15 cellular contexts compared by ENCODE assay signal in the genomic region with DNA sequence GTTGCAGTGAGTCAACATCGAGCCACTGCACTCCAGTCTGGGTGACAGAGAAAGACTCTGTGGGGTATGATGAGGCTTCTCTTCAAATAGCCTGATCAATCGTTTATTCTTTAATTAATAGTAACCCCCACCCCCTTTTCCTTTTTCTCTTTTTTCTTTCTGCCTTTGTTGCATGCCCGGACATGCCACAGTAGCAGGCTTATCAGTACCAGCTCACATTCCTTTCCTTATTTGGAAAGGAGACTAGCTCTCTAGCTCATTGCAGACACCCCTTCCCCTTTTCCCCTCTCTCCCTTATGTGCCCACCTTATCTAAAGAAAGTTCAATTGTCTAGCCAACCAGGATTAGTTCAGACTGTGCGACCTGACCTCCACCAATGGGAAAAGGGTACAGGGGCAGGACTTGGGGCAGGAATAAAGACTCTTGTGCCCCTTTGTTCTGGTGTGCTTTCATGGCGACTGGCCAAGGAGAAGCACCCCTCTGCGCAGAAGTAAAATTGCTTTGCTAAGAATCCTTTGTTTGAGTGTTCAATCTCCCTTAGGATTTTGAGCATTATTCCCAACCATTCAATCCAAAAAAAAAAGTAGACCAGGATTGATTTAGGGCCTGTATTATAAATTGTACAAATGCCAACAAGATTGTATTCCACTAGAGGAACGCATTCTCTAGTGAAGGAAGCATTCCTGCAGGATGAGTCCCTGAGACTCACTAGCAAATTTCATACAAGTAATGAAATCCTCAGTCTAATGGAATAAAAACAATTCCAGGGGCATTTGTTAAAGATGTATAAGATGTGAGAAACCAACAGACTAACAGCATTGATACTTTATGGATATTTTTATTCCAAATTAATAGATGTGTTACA.
A peak's percentile ranks its signal among the peaks of the same experiment; 100 is the strongest.
DNase-seq lines count a peak whose midpoint lies in the region; ATAC-seq and TF ChIP-seq lines count a peak whose summit lies in the region.
"Had no signal": no experiment of that assay in that cellular context is flagged by ENCODE, and none has a peak within 500 bp of the region (broad histone marks: within the 10 kb centered on the region; RNA-seq: fewer than 3 reads in every experiment).

No MANE protein-coding gene starts in this region.

- H3K36me3 Mint-ChIP-seq in glutamatergic neuron (ENCODE audit: unreplicated experiment): no peaks in the 10 kb centered on the region

- no peaks in the 10 kb centered on the region for H4K20me1 ChIP-seq in neural cell (ENCODE audit: insufficient read depth)

- H3K4me3 ChIP-seq in neural cell (ENCODE audit: low read length): peak overlapping the region; percentile 64
- H3K4me3 ChIP-seq: breast epithelium, lung had no signal

- DNase-seq in glutamatergic neuron (no peak), T-helper 2 cell (no peak), NCI-H510A treated with DMSO at 0.1 percent for 48 hours (lab: John Stamatoyannopoulos, UW) (no peak)
- DNase-seq in stimulated activated CD4-positive, alpha-beta T cell treated with anti-CD3 and anti-CD28 coated beads, Interleukin-2, amount 100 ng/mL, for 24 hours: no peak
- DNase-seq: activated gamma-delta T cell treated with Interleukin-2 at 50 U/mL for 16 hours, AML-193, HCEC 1CT, hypothalamus, NCI-H146 had no signal

- H3K9me3 Mint-ChIP-seq in glutamatergic neuron (ENCODE audit: unreplicated experiment): peaks cover 5% of the 10 kb centered on the region

- no peak overlapping the region for H3K4me2 ChIP-seq in neural cell (ENCODE audit: low read length)

- no peaks in the 10 kb centered on the region; the same call in none of the 2 replicates for H3K9me3 ChIP-seq in ES-I3 (ENCODE audit: control insufficient read depth, insufficient read depth, low read length)
- no peaks in the 10 kb centered on the region for H3K9me3 ChIP-seq in neural cell (ENCODE audit: low read length)
- H3K9me3 ChIP-seq: breast epithelium had no signal

- peak overlapping the region; percentile 70 for H3K9ac ChIP-seq in ES-I3 (ENCODE audit: low read depth, low read length)
- H3K9ac ChIP-seq in neural cell (ENCODE audit: low read length): peak overlapping the region; percentile 73

- H3K27me3 Mint-ChIP-seq in glutamatergic neuron (ENCODE audit: unreplicated experiment): peaks cover 17% of the 10 kb centered on the region

- H2AFZ ChIP-seq in neural cell (ENCODE audit: low read depth, low read length): no peak overlapping the region

- H3K27ac Mint-ChIP-seq in glutamatergic neuron (ENCODE audit: unreplicated experiment): peak overlapping the region; percentile 88

- no peak for TF ChIP-seq EP300 in neural cell (conservative IDR thresholded peaks at IDR 0.05; ENCODE audit: poor library complexity, severe bottlenecking)

- no peaks in the 10 kb centered on the region for H3K36me3 ChIP-seq in ES-I3 (ENCODE audit: insufficient read depth, low read length)
- H3K36me3 ChIP-seq in neural cell (ENCODE audit: insufficient read depth, low read length): no peaks in the 10 kb centered on the region
- H3K36me3 ChIP-seq: breast epithelium had no signal

- no peaks in the 10 kb centered on the region for H3K9me2 ChIP-seq in neural cell (ENCODE audit: insufficient read depth, low read length)

- no peaks in the 10 kb centered on the region for H3K27me3 ChIP-seq in neural cell (ENCODE audit: insufficient read depth, low read depth, low read length)

- peak overlapping the region; percentile 84 for H3K27ac ChIP-seq in neural cell (ENCODE audit: low read length)
- H3K27ac ChIP-seq: breast epithelium had no signal

- peaks cover 31% of the 10 kb centered on the region for H3K4me1 Mint-ChIP-seq in glutamatergic neuron (ENCODE audit: low read depth, unreplicated experiment)

- H3K4me1 ChIP-seq in ES-I3 (ENCODE audit: insufficient read depth, low read length): peaks cover 29% of the 10 kb centered on the region
- H3K4me1 ChIP-seq: breast epithelium had no signal

- no peak for TF ChIP-seq CTCF in glutamatergic neuron (IDR thresholded peaks at IDR 0.05; ENCODE audit: partially characterized antibody, unreplicated experiment)
- TF ChIP-seq CTCF in neural cell (IDR thresholded peaks at IDR 0.05; ENCODE audit: poor library complexity, severe bottlenecking): no peak

- H3K79me2 ChIP-seq in neural cell (replicated peaks; ENCODE audit: insufficient read depth, low read length): peaks cover 31% of the 10 kb centered on the region

- H3K4me3 Mint-ChIP-seq in glutamatergic neuron (ENCODE audit: unreplicated experiment): peak overlapping the region; percentile 81

- no peak for TF ChIP-seq RAD21 in neural cell (conservative IDR thresholded peaks at IDR 0.05)

- ATAC-seq in SK-N-SH treated with all-trans-retinoic acid at 6 μM for 48 hours: peak; percentile 77
- no peak for ATAC-seq in HG02623 (IDR thresholded peaks at IDR 0.05; ENCODE audit: unreplicated experiment)

- no peaks in the 10 kb centered on the region for H3F3A ChIP-seq in neural cell (ENCODE audit: insufficient read depth, low read length, poor library complexity, severe bottlenecking)

TF ChIP-seq in SK-N-SH treated with all-trans-retinoic acid at 6 μM for 48 hours, 23 proteins besides CTCF, POLR2A, EP300 and RAD21 (continues in another document):
- TF ChIP-seq, protein P1, sequence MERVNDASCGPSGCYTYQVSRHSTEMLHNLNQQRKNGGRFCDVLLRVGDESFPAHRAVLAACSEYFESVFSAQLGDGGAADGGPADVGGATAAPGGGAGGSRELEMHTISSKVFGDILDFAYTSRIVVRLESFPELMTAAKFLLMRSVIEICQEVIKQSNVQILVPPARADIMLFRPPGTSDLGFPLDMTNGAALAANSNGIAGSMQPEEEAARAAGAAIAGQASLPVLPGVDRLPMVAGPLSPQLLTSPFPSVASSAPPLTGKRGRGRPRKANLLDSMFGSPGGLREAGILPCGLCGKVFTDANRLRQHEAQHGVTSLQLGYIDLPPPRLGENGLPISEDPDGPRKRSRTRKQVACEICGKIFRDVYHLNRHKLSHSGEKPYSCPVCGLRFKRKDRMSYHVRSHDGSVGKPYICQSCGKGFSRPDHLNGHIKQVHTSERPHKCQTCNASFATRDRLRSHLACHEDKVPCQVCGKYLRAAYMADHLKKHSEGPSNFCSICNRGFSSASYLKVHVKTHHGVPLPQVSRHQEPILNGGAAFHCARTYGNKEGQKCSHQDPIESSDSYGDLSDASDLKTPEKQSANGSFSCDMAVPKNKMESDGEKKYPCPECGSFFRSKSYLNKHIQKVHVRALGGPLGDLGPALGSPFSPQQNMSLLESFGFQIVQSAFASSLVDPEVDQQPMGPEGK (CRISPR knock-in tag; IDR thresholded peaks at IDR 0.05; ENCODE audit: borderline replicate concordance): no peak
- no peak for TF ChIP-seq ZFP30 (CRISPR knock-in tag; IDR thresholded peaks at IDR 0.05)
- TF ChIP-seq CREB5 (CRISPR knock-in tag; IDR thresholded peaks at IDR 0.05; ENCODE audit: low read depth): no peak
- no peak for TF ChIP-seq ZNF70 (CRISPR knock-in tag; IDR thresholded peaks at IDR 0.05)
- no peak for TF ChIP-seq ARNTL (CRISPR knock-in tag; IDR thresholded peaks at IDR 0.05; ENCODE audit: borderline replicate concordance, low read depth)

TF ChIP-seq in neural cell, 6 proteins besides CTCF, POLR2A, EP300 and RAD21:
- TF ChIP-seq EZH2 (IDR thresholded peaks at IDR 0.05; ENCODE audit: borderline replicate concordance, insufficient read depth, low read length, poor library complexity, severe bottlenecking) (no peak), POLR2AphosphoS5 (IDR thresholded peaks at IDR 0.05) (peak; percentile 57)
